ENCODE assay signal across 17 cellular contexts in the genomic region with DNA sequence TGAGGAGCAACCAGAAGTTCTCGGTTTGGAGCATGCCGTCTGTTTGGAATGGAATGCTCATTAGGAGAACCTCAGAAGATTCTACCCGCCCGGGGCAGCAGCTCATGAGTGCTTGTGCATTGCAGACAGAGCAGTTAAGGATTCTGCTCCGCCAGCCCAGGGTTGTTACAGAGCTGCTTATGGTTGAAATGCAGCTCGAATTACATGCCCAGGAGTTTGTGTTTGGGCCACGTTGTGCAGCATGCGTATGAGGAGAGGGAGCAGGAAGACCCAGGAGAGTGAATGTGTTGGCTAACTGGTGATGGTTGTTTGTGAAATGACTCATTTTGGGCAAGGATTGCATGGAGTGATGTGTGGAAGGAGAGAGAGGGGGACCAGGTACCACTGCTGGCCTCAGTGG. TPM values are rescaled to one million over a fixed set of nuclear protein-coding genes. Genes with fewer than 3 reads are reported as not detected.
"Had no signal": no experiment of that assay in that cellular context is flagged by ENCODE, and none has a peak within 500 bp of the region (broad histone marks: within the 10 kb centered on the region; RNA-seq: fewer than 3 reads in every experiment).

No MANE protein-coding gene starts in this region.

- H3K27me3 ChIP-seq: colonic mucosa had no signal

- H3K9me3 ChIP-seq: colonic mucosa, esophagus muscularis mucosa, gastrocnemius medialis, heart right ventricle, left lung, lower lobe of right lung, spleen had no signal

- ATAC-seq: gastrocnemius medialis; heart right ventricle; left lung; lower lobe of right lung; natural killer cell treated with Interleukin-12 subunit alpha and Interleukin-12 subunit beta and Interleukin-15 and Interleukin-18, amount 100 ng/mL, for 72 hours; sciatic nerve had no signal

- H3K27ac ChIP-seq: colonic mucosa, esophagus muscularis mucosa, gastrocnemius medialis, heart right ventricle, left lung, lower lobe of right lung, spleen had no signal

- H3K36me3 ChIP-seq: colonic mucosa, esophagus muscularis mucosa, gastrocnemius medialis, left lung, lower lobe of right lung had no signal

- H3K4me1 ChIP-seq: colonic mucosa had no signal

- DNase-seq: colonic mucosa; dermis blood vessel endothelial cell; gastrocnemius medialis; heart right ventricle; hypothalamus; left lung; lower lobe of right lung; midbrain; spleen; stimulated activated CD4-positive, alpha-beta T cell treated with anti-CD3 and anti-CD28 coated beads, Interleukin-15, amount 100 ng/mL, for 24 hours; stimulated activated CD4-positive, alpha-beta T cell treated with anti-CD3 and anti-CD28 coated beads, Interleukin-2, amount 100 ng/mL, for 24 hours; stimulated activated CD4-positive, alpha-beta T cell treated with anti-CD3 and anti-CD28 coated beads, Interleukin-4, amount 100 ng/mL, for 4 hours; stimulated activated naive CD4-positive, alpha-beta T cell had no signal

- FAIRE-seq: islet of Langerhans had no signal

- H3K4me3 ChIP-seq: colonic mucosa, esophagus muscularis mucosa, gastrocnemius medialis, heart right ventricle, left lung, lower lobe of right lung, spleen had no signal

RNA-seq across cellular contexts. Expression of a gene that starts 9.0 kb away (rescaled TPM):
- total RNA-seq: natural killer cell treated with Interleukin-12 subunit alpha and Interleukin-12 subunit beta and Interleukin-15 and Interleukin-18, amount 100 ng/mL, for 72 hours had no signal
